ENCODE assay signal across 24 cellular contexts in the genomic region with DNA sequence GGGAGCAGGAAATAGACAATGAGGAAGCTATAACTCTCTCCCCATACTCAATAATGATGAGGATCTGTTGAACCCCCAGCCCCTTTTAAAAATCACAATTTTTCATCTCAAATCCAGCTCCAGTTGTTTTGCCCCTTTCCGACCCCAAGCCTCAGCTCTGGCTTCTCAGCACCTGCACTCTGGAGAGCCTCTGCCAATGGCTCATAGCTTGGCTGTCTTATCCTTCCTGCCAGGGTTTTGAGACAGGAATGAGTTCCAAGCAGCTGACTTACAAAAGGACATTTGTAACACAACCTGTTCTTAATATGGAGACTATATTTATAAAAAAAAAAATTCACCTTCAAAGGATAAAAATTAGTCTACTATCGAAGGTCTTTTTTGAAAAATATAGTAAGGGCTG.
DNase-seq lines count a peak whose midpoint lies in the region; ATAC-seq and TF ChIP-seq lines count a peak whose summit lies in the region.
"Had no signal": no experiment of that assay in that cellular context is flagged by ENCODE, and none has a peak within 500 bp of the region (broad histone marks: within the 10 kb centered on the region; RNA-seq: fewer than 3 reads in every experiment).

No MANE protein-coding gene starts in this region.

- DNase-seq in NCI-H82 (lab: John Stamatoyannopoulos, UW): peak; percentile 5
- DNase-seq in NCI-H82 treated with DMSO at 0.1 percent for 48 hours (lab: John Stamatoyannopoulos, UW; ENCODE audit: unreplicated experiment): no peak
- DNase-seq in CD4-positive, alpha-beta T cell: no peak
- DNase-seq in globus pallidus (ENCODE audit: low spot score): peak; percentile 20
- DNase-seq in nephron progenitor cell: no peak
- no peak for DNase-seq in body of pancreas
- no peak for DNase-seq in stimulated activated CD4-positive, alpha-beta T cell treated with anti-CD3 and anti-CD28 coated beads, Interleukin-12 subunit alpha, Interleukin-12 subunit beta, amount 100 ng/mL, for 4 hours
- DNase-seq: ACHN; CD4-positive, alpha-beta memory T cell; DND-41; H9; IMR-90; NCI-H1092 treated with DMSO at 0.1 percent for 48 hours; NCI-H146; NCI-H2029; NCI-H2171; NCI-H345; NCI-H524; NCI-H774; SHP77 had no signal

- TF ChIP-seq CTCF in CD4-positive, alpha-beta T cell (IDR thresholded peaks at IDR 0.05): no peak
- no peak for TF ChIP-seq CTCF in nephron progenitor cell (IDR thresholded peaks at IDR 0.05)
- no peak for TF ChIP-seq CTCF in body of pancreas (IDR thresholded peaks at IDR 0.05)

- peak overlapping the region; percentile 39 for H3K27ac Mint-ChIP-seq in CD4-positive, alpha-beta T cell
- H3K27ac Mint-ChIP-seq in nephron progenitor cell: peak overlapping the region; percentile 94

- H3K36me3 ChIP-seq in body of pancreas (replicated peaks in 1 of 2; ENCODE audit: insufficient read depth in 1 of 2, low read depth in 2 of 2): peaks cover 0 to 24% of the 10 kb centered on the region in 2 donors

- TF ChIP-seq POLR2A in body of pancreas (IDR thresholded peaks at IDR 0.05): no peak

- no peak overlapping the region for H3K4me3 Mint-ChIP-seq in CD4-positive, alpha-beta T cell
- no peak overlapping the region for H3K4me3 Mint-ChIP-seq in nephron progenitor cell
- H3K4me3 Mint-ChIP-seq: CD4-positive, alpha-beta memory T cell; H9 had no signal

- no peak for ATAC-seq in CD4-positive, alpha-beta T cell (ENCODE audit: poor library complexity)
- no peak for ATAC-seq in body of pancreas
- ATAC-seq in HG02840 (IDR thresholded peaks at IDR 0.05; ENCODE audit: low FRiP score, unreplicated experiment): no peak

- H3K4me3 ChIP-seq in body of pancreas: no peak overlapping the region
- H3K4me3 ChIP-seq: BLaER1 had no signal

- H3K27me3 ChIP-seq in CD4-positive, alpha-beta T cell (ENCODE audit: control insufficient read depth, insufficient read depth, low read length): no peaks in the 10 kb centered on the region
- H3K27me3 ChIP-seq in body of pancreas: no peaks in the 10 kb centered on the region
- H3K27me3 ChIP-seq: BLaER1 had no signal

- no peaks in the 10 kb centered on the region for H3K9me3 ChIP-seq in CD4-positive, alpha-beta T cell (ENCODE audit: control insufficient read depth, low read length)
- no peaks in the 10 kb centered on the region for H3K9me3 ChIP-seq in body of pancreas

- CTCF ChIA-PET in CD4-positive, alpha-beta T cell (lab: Charles Lee): no interaction called here

- intact Hi-C loops in CD4-positive, alpha-beta T cell (cut with DNase I, micrococcal nuclease): no loop called here
- intact Hi-C loops in body of pancreas (cut with DNase I): no loop called here

- peaks cover 86% of the 10 kb centered on the region for H3K36me3 Mint-ChIP-seq in CD4-positive, alpha-beta T cell (ENCODE audit: low read depth)
- H3K36me3 Mint-ChIP-seq in nephron progenitor cell (ENCODE audit: low read depth): peaks cover 58% of the 10 kb centered on the region

- 34 to 58% methylated on average over 2 of the region's 2 CpGs for WGBS in body of pancreas, 2 donors

- H3K27me3 Mint-ChIP-seq in CD4-positive, alpha-beta T cell: no peaks in the 10 kb centered on the region
- no peaks in the 10 kb centered on the region for H3K27me3 Mint-ChIP-seq in nephron progenitor cell (ENCODE audit: low read depth, poor library complexity)
- H3K27me3 Mint-ChIP-seq: CD4-positive, alpha-beta memory T cell had no signal

- H3K4me1 ChIP-seq in body of pancreas: peaks cover 9% of the 10 kb centered on the region
- H3K4me1 ChIP-seq: BLaER1 had no signal

- no peaks in the 10 kb centered on the region for H3K9me3 Mint-ChIP-seq in CD4-positive, alpha-beta T cell
- no peaks in the 10 kb centered on the region for H3K9me3 Mint-ChIP-seq in nephron progenitor cell
- H3K9me3 Mint-ChIP-seq: CD4-positive, alpha-beta memory T cell; H9 had no signal

- POLR2A ChIA-PET in CD4-positive, alpha-beta T cell (lab: Charles Lee): no interaction called here

- H3K4me1 Mint-ChIP-seq in CD4-positive, alpha-beta T cell (ENCODE audit: low read depth): no peaks in the 10 kb centered on the region
- no peaks in the 10 kb centered on the region for H3K4me1 Mint-ChIP-seq in nephron progenitor cell
- H3K4me1 Mint-ChIP-seq: H9 had no signal

- H3K27ac ChIP-seq in CD4-positive, alpha-beta T cell (ENCODE audit: low read depth, low read length): no peak overlapping the region
- H3K27ac ChIP-seq in body of pancreas: no peak overlapping the region
- H3K27ac ChIP-seq: 22Rv1, BLaER1, KMS-11 had no signal

Comparison
In these comparisons a context has a peak if more than half of its experiments do, and no peak if none do; other contexts are left out.
1. DNase-seq: peak in NCI-H82 (single experiment) and globus pallidus (single experiment); none in NCI-H82 treated with DMSO at 0.1 percent for 48 hours (single experiment), CD4-positive, alpha-beta T cell (0 of 10), nephron progenitor cell (single experiment), body of pancreas (0 of 4) and stimulated activated CD4-positive, alpha-beta T cell treated with anti-CD3 and anti-CD28 coated beads, Interleukin-12 subunit alpha, Interleukin-12 subunit beta, amount 100 ng/mL, for 4 hours (single experiment).